ENCODE assay signal across 9 cellular contexts in genomic region chr19:10749435-10750384, GRCh38. TPM values are rescaled to one million over a fixed set of nuclear protein-coding genes. Genes with fewer than 3 reads are reported as not detected.
DNase-seq lines count a peak whose midpoint lies in the region; ATAC-seq and TF ChIP-seq lines count a peak whose summit lies in the region.
"Had no signal": no experiment of that assay in that cellular context is flagged by ENCODE, and none has a peak within 500 bp of the region (broad histone marks: within the 10 kb centered on the region; RNA-seq: fewer than 3 reads in every experiment).

No MANE protein-coding gene starts in this region.

- peak overlapping the region; percentile 5 for H3K27ac ChIP-seq in CD4-positive, alpha-beta memory T cell (ENCODE audit: low read depth, low read length)
- H3K27ac ChIP-seq in psoas muscle (peak overlapping the region; percentile 58), Karpas-422 (ENCODE audit: low read length) (no peak overlapping the region)

- H3K27ac Mint-ChIP-seq in CD4-positive, alpha-beta memory T cell, result peak overlapping the region; percentile 69 to 90 (median 78)

- CTCF ChIA-PET in CD4-positive, alpha-beta memory T cell (lab: Charles Lee; ENCODE audit: partially characterized antibody), result interaction anchor here (0.6 kb wide), 2 partner anchors 8 to 362 kb away, joined by 3 to 5 read pairs; no protein-coding TSS in a partner anchor

- POLR2A ChIA-PET in CD4-positive, alpha-beta memory T cell (lab: Charles Lee; ENCODE audit: partially characterized antibody), result interaction anchor here (2.0 kb wide), 1 partner anchor 18 kb away, joined by 8 read pairs; no protein-coding TSS in a partner anchor

- no peak for TF ChIP-seq CTCF in psoas muscle (IDR thresholded peaks at IDR 0.05)

- H3K4me2 ChIP-seq in Karpas-422 (ENCODE audit: low read depth, low read length, poor library complexity, severe bottlenecking), result no peak overlapping the region

- H3K9me2 ChIP-seq in Karpas-422 (replicated peaks; ENCODE audit: insufficient read depth, low read length), result no peaks in the 10 kb centered on the region

- H3K79me2 ChIP-seq in Karpas-422 (ENCODE audit: low read length), result peaks cover 94% of the 10 kb centered on the region

- peaks cover 5% of the 10 kb centered on the region for H3K36me3 ChIP-seq in CD4-positive, alpha-beta memory T cell (ENCODE audit: insufficient read depth, low read length)
- H3K36me3 ChIP-seq in psoas muscle (ENCODE audit: insufficient read depth in 1 of 2, low read depth in 1 of 2) (no peaks in the 10 kb centered on the region), Karpas-422 (ENCODE audit: insufficient read depth, low read length) (no peaks in the 10 kb centered on the region)

- H3K4me1 ChIP-seq in CD4-positive, alpha-beta memory T cell (ENCODE audit: insufficient read depth, low read length), result peaks cover 75% of the 10 kb centered on the region
- H3K4me1 ChIP-seq in psoas muscle, result peaks cover 45% of the 10 kb centered on the region
- H3K4me1 ChIP-seq in Karpas-422 (ENCODE audit: low read length), result no peaks in the 10 kb centered on the region

- no peak overlapping the region for H2AFZ ChIP-seq in Karpas-422 (ENCODE audit: low read length)

- H3K27me3 Mint-ChIP-seq in CD4-positive, alpha-beta memory T cell, result no peaks in the 10 kb centered on the region

- H3K4me3 ChIP-seq in CD4-positive, alpha-beta memory T cell (ENCODE audit: low read length in 2 of 2), result no peak overlapping the region
- H3K4me3 ChIP-seq in psoas muscle (no peak overlapping the region), Karpas-422 (ENCODE audit: low read length) (no peak overlapping the region)

- H3K27me3 ChIP-seq in CD4-positive, alpha-beta memory T cell (ENCODE audit: insufficient read depth, low read length), result no peaks in the 10 kb centered on the region
- H3K27me3 ChIP-seq in psoas muscle (ENCODE audit: insufficient read depth in 3 of 3, low read length in 2 of 3) (no peaks in the 10 kb centered on the region), Karpas-422 (ENCODE audit: low read length) (no peaks in the 10 kb centered on the region)

- peaks cover 30 to 93% (median 64%) of the 10 kb centered on the region in 4 donors for H3K4me1 Mint-ChIP-seq in CD4-positive, alpha-beta memory T cell

- H3K9ac ChIP-seq in Karpas-422 (ENCODE audit: low read length), result no peak overlapping the region

- intact Hi-C loops in CD4-positive, alpha-beta memory T cell (cut with micrococcal nuclease), result no loop called here
- intact Hi-C loops in psoas muscle (cut with DNase I), result no loop called here

- peak overlapping the region in 1 of 8 donors; percentile 25 for H3K4me3 Mint-ChIP-seq in CD4-positive, alpha-beta memory T cell

- no peaks in the 10 kb centered on the region for H3K9me3 ChIP-seq in CD4-positive, alpha-beta memory T cell (ENCODE audit: control insufficient read depth in 1 of 2, low read length in 2 of 2)
- H3K9me3 ChIP-seq in psoas muscle, result no peaks in the 10 kb centered on the region
- H3K9me3 ChIP-seq in Karpas-422 (ENCODE audit: low read length), result no peaks in the 10 kb centered on the region

- DNase-seq in CD4-positive, alpha-beta memory T cell, result no peak
- DNase-seq in SW480 (ENCODE audit: low spot score), result peak; percentile 25
- DNase-seq in psoas muscle, result no peak
- DNase-seq in OCI-M2 (lab: John Stamatoyannopoulos, UW; ENCODE audit: unreplicated experiment), result no peak
- no peak for DNase-seq in Karpas-422
- DNase-seq in NCI-H1694 treated with DMSO at 0.1 percent for 48 hours (lab: John Stamatoyannopoulos, UW), result no peak
- DNase-seq: NK-92 treated with Interleukin-12 subunit alpha and Interleukin-12 subunit beta, amount 100 ng/mL, for 24 hours had no signal

- ATAC-seq in esophagus mucosa, result peak; percentile 38
- no peak for ATAC-seq in psoas muscle
- ATAC-seq in GM19324 (IDR thresholded peaks at IDR 0.05; ENCODE audit: low FRiP score, unreplicated experiment), result no peak

- no peaks in the 10 kb centered on the region for H3K9me3 Mint-ChIP-seq in CD4-positive, alpha-beta memory T cell

- 92 to 94% (median 93%) methylated on average over 13 of the region's 13 CpGs for WGBS in psoas muscle, 3 donors

- H3K36me3 Mint-ChIP-seq in CD4-positive, alpha-beta memory T cell, result peaks cover 0 to 4% of the 10 kb centered on the region in 2 donors

- H4K20me1 ChIP-seq in Karpas-422 (ENCODE audit: insufficient read depth, low read depth, low read length), result peaks cover 44% of the 10 kb centered on the region

RNA-seq across cellular contexts. Expression of gene DNM2, which starts 31.8 kb away (rescaled TPM):
- total RNA-seq in CD4-positive, alpha-beta memory T cell, result 100 to 1,000 TPM; 245 to 272 TPM
- 100 to 1,000 TPM in 1 of 2 donors, 10 to 100 TPM in 1; 46.3 to 103 TPM for polyA plus RNA-seq in CD4-positive, alpha-beta memory T cell
- total RNA-seq in esophagus mucosa, result 79.8 TPM
- total RNA-seq in psoas muscle, result 100 to 1,000 TPM; 117 to 143 (median 130) TPM
- polyA plus RNA-seq in psoas muscle, result 100 to 1,000 TPM in 1 of 3 donors, 10 to 100 TPM in 2; 70.6 to 149 (median 74.1) TPM
- 91.1 and 93.7 TPM in 2 replicates for total RNA-seq in Karpas-422 (2014; rRNA removed; shearing (Covaris generic); ENCODE audit: low replicate concordance)

RNA-seq across cellular contexts. Expression of gene QTRT1, which starts 48.5 kb away (rescaled TPM):
- 10 to 100 TPM; 36.2 to 39.9 TPM for total RNA-seq in CD4-positive, alpha-beta memory T cell
- 10 to 100 TPM; 40.3 to 66.0 TPM for polyA plus RNA-seq in CD4-positive, alpha-beta memory T cell
- total RNA-seq in esophagus mucosa, result 30.5 TPM
- 10 to 100 TPM; 24.7 to 28.8 (median 27.1) TPM for total RNA-seq in psoas muscle
- polyA plus RNA-seq in psoas muscle, result 10 to 100 TPM; 15.9 to 33.4 (median 28.6) TPM
- 28.2 and 44.4 TPM in 2 replicates for total RNA-seq in Karpas-422 (2014; rRNA removed; shearing (Covaris generic); ENCODE audit: low replicate concordance)
